Comparison of ENCODE assay signal across 27 cellular contexts in the genomic region with DNA sequence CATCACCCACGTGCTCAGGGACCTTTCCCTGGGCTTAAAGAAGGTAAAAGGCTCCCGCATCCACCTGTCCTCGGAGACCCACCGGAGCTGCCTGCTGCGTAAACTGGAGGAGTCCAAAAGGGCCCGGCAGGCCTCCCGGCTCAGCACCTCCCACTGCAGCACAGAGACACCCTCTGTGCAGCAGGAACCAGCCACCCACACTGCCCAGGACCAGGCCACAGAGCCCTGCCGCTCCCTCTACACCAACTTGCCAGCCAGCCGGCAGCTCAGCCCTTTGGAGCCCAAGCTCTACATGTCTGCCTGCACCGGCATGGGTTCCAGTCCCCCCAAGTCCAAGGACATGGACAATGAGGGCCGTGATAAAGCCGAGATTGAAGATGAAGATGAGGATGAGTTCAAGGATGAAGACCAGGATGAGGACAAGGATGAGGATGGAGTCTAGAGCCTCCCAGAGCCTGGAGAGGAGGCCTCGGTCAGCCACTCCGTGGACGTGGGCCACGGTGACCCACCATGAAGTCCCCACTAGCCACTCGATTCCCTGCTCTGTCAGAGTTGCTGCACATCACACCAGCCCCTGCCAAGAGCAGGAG.
"Had no signal": no experiment of that assay in that cellular context is flagged by ENCODE, and none has a peak within 500 bp of the region (broad histone marks: within the 10 kb centered on the region; RNA-seq: fewer than 3 reads in every experiment).

No MANE protein-coding gene starts in this region.

- H3K27ac Mint-ChIP-seq: activated CD4-positive, alpha-beta T cell treated with anti-CD3 and anti-CD28 coated beads, Interleukin-2, amount 10 ng/mL, durations not matched to agents 24 days and 14 days; activated CD8-positive, alpha-beta memory T cell treated with anti-CD3 and anti-CD28 coated beads, Interleukin-2, amount 10 ng/mL, durations not matched to agents 7 days and 5 days; activated naive CD4-positive, alpha-beta T cell treated with anti-CD3 and anti-CD28 coated beads, Interleukin-2, amount 50 U/mL, for 24 hours; activated T-cell treated with anti-CD3 and anti-CD28 coated beads, Interleukin-2, amount 50 U/mL, for 24 hours; activated T-helper 1 cell treated with anti-CD3 and anti-CD28 coated beads, Interleukin-12 subunit alpha, Interleukin-12 subunit beta, Interleukin-2, Interleukin-4 antibody, amounts not matched to agents 30 ng/mL and 10 ng/mL and 1 ng/mL, durations not matched to agents 14 hours and 24 hours and 36 hours; brain; T-helper 17 cell; WTC11 had no signal

- FAIRE-seq: astrocyte had no signal

- ATAC-seq: activated CD8-positive, alpha-beta memory T cell treated with anti-CD3 and anti-CD28 coated beads, Interleukin-2, amount 10 ng/mL, durations not matched to agents 7 days and 5 days; T-helper 17 cell; WTC11 had no signal

- H3K4me3 Mint-ChIP-seq: activated CD4-positive, alpha-beta T cell treated with anti-CD3 and anti-CD28 coated beads, Interleukin-2, amount 10 ng/mL, durations not matched to agents 24 days and 14 days; activated CD8-positive, alpha-beta memory T cell treated with anti-CD3 and anti-CD28 coated beads, Interleukin-2, amount 10 ng/mL, durations not matched to agents 7 days and 5 days; activated naive CD4-positive, alpha-beta T cell treated with anti-CD3 and anti-CD28 coated beads, Interleukin-2, amount 50 U/mL, for 24 hours; activated T-cell treated with anti-CD3 and anti-CD28 coated beads, Interleukin-2, amount 50 U/mL, for 24 hours; activated T-helper 1 cell treated with anti-CD3 and anti-CD28 coated beads, Interleukin-12 subunit alpha, Interleukin-12 subunit beta, Interleukin-2, Interleukin-4 antibody, amounts not matched to agents 30 ng/mL and 10 ng/mL and 1 ng/mL, durations not matched to agents 14 hours and 24 hours and 36 hours; brain; central memory CD8-positive, alpha-beta T cell; T-helper 17 cell; WTC11 had no signal

- DNase-seq: activated CD4-positive, alpha-beta T cell treated with anti-CD3 and anti-CD28 coated beads for 1 hour; activated CD4-positive, alpha-beta T cell treated with anti-CD3 and anti-CD28 coated beads, Interleukin-2, amount 10 ng/mL, durations not matched to agents 24 days and 14 days; activated CD4-positive, alpha-beta T cell treated with anti-CD3 and anti-CD28 coated beads, Interleukin-2, amount 50 U/mL, for 48 hours; activated CD8-positive, alpha-beta memory T cell treated with anti-CD3 and anti-CD28 coated beads, Interleukin-2, amount 10 ng/mL, durations not matched to agents 7 days and 5 days; activated effector memory CD4-positive, alpha-beta T cell treated with Interleukin-2 at 50 U/mL for 16 hours; activated naive CD4-positive, alpha-beta T cell; activated T-cell treated with anti-CD3 and anti-CD28 coated beads, Interleukin-2, amount 50 U/mL, for 24 hours; amygdala; NCI-H1092; NCI-H1417; NCI-H1694; NCI-H2029; NCI-H2107; NCI-H2171 treated with DMSO at 0.1 percent for 48 hours; NCI-H345; NCI-H510A; NCI-H526 treated with DMSO at 0.1 percent for 48 hours; NCI-H82; SIG-M5; T-helper 17 cell; T-helper 9 cell had no signal

- H3K36me3 Mint-ChIP-seq: activated CD8-positive, alpha-beta memory T cell treated with anti-CD3 and anti-CD28 coated beads, Interleukin-2, amount 10 ng/mL, durations not matched to agents 7 days and 5 days; activated naive CD4-positive, alpha-beta T cell treated with anti-CD3 and anti-CD28 coated beads, Interleukin-2, amount 50 U/mL, for 24 hours; brain; WTC11 had no signal

- H3K27me3 Mint-ChIP-seq: activated CD8-positive, alpha-beta memory T cell treated with anti-CD3 and anti-CD28 coated beads, Interleukin-2, amount 10 ng/mL, durations not matched to agents 7 days and 5 days; activated naive CD4-positive, alpha-beta T cell treated with anti-CD3 and anti-CD28 coated beads, Interleukin-2, amount 50 U/mL, for 24 hours; central memory CD8-positive, alpha-beta T cell; T-helper 17 cell had no signal

- H3K9me3 Mint-ChIP-seq: activated CD4-positive, alpha-beta T cell treated with anti-CD3 and anti-CD28 coated beads, Interleukin-2, amount 10 ng/mL, durations not matched to agents 24 days and 14 days; activated naive CD4-positive, alpha-beta T cell treated with anti-CD3 and anti-CD28 coated beads, Interleukin-2, amount 50 U/mL, for 24 hours; activated T-cell treated with anti-CD3 and anti-CD28 coated beads, Interleukin-2, amount 50 U/mL, for 24 hours; activated T-helper 1 cell treated with anti-CD3 and anti-CD28 coated beads, Interleukin-12 subunit alpha, Interleukin-12 subunit beta, Interleukin-2, Interleukin-4 antibody, amounts not matched to agents 30 ng/mL and 10 ng/mL and 1 ng/mL, durations not matched to agents 14 hours and 24 hours and 36 hours; brain; central memory CD8-positive, alpha-beta T cell; WTC11 had no signal
